In the genomic region with DNA sequence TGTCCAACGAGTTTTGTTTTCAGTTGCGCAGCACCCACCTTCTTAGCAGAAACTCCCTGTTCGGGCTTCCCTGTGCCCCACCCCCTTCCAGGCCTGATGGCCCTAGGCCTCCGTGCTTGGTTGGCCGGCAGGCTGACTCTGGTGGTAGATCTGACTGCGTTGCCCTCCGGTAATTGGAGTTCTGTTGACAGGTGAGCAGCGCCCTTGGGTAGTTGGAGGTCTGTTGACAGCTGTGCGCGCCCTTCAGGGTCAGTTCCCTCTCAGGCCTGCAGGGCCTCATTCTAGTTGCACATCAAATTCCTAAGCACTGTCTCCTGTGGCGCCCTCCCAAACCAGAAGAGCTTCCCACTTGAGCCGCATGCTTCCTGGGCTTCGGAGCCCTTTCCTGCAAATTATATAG, we compare ENCODE assay signal across 20 cellular contexts. TPM values are rescaled to one million over a fixed set of nuclear protein-coding genes. Genes with fewer than 3 reads are reported as not detected.
DNase-seq lines count a peak whose midpoint lies in the region; ATAC-seq, FAIRE-seq and TF ChIP-seq lines count a peak whose summit lies in the region.
"Had no signal": no experiment of that assay in that cellular context is flagged by ENCODE, and none has a peak within 500 bp of the region (broad histone marks: within the 10 kb centered on the region; RNA-seq: fewer than 3 reads in every experiment).

No MANE protein-coding gene starts in this region.

- TF ChIP-seq POLR2A in A549 (IDR thresholded peaks at IDR 0.05; ENCODE audit: low read length), result no peak

- H3K27me3 ChIP-seq in Caco-2 (replicated peaks; ENCODE audit: control insufficient read depth, insufficient read depth, low read length), result no peaks in the 10 kb centered on the region

- no peak for TF ChIP-seq RAD21 in A549 (conservative IDR thresholded peaks at IDR 0.05 in 1 of 2, IDR thresholded peaks at IDR 0.05 in 1 of 2)

- BruUV-seq in Caco-2 (replicated peaks; lab: Mats Ljungman, UMichigan), result TSS peak; percentile 80

- no peak for TF ChIP-seq EP300 in A549 (IDR thresholded peaks at IDR 0.05)

- TF ChIP-seq CTCF in A549 (IDR thresholded peaks at IDR 0.05) (no peak), Caco-2 (IDR thresholded peaks at IDR 0.05; ENCODE audit: insufficient read depth in 1 of 2, low read depth in 1 of 2, low read length in 1 of 2, severe bottlenecking in 1 of 2, unreplicated experiment in 1 of 2) (no peak), WTC11 (IDR thresholded peaks at IDR 0.05) (no peak)

- CTCF ChIA-PET in A549 (lab: Yijun Ruan, JAX) (interaction anchor here (0.8 to 1.4 kb wide), 5 partner anchors 19 to 30 kb away, joined by 3 to 4 read pairs (median 4); no protein-coding TSS in a partner anchor), Caco-2 (lab: Charles Lee) (interaction anchor here (0.5 to 1.5 kb wide), 2 partner anchors 29 to 77 kb away, joined by 3 to 4 read pairs; partner anchors contain the start of gene PRODH), WTC11 (lab: Charles Lee) (interaction anchor here (0.7 to 5.0 kb wide), 13 partner anchors 13 to 749 kb away, joined by 3 to 75 read pairs (median 3); partner anchors contain the start of gene PRODH)

- no peak for FAIRE-seq in A549 (lab: Jason Lieb, UNC)
- FAIRE-seq: RCC 7860 had no signal

- H3K36me3 Mint-ChIP-seq in Caco-2 (ENCODE audit: insufficient read depth, unreplicated experiment), result no peaks in the 10 kb centered on the region
- H3K36me3 Mint-ChIP-seq in WTC11, result no peaks in the 10 kb centered on the region
- no peaks in the 10 kb centered on the region for H3K36me3 Mint-ChIP-seq in memory B cell
- H3K36me3 Mint-ChIP-seq: CD8-positive, alpha-beta T cell had no signal

- WGBS in A549 (ENCODE audit: missing lambda C conversion rate), result no CpG with 5 or more reads among the region's 13 CpGs

- intact Hi-C loops in Caco-2 (cut with micrococcal nuclease; ENCODE audit: unreplicated experiment), result no loop called here

- H3K4me3 ChIP-seq in A549 (no peak overlapping the region), Caco-2 (ENCODE audit: low read depth, low read length) (no peak overlapping the region)
- H3K4me3 ChIP-seq: GM23248 had no signal

- POLR2A ChIA-PET in A549 (lab: Yijun Ruan, JAX) (no interaction called here), Caco-2 (lab: Charles Lee) (interaction anchor here (1.7 kb wide), 1 partner anchor 31 kb away, joined by 5 read pairs; no protein-coding TSS in a partner anchor), WTC11 (lab: Charles Lee) (interaction anchor here (0.6 kb wide), 1 partner anchor 256 kb away, joined by 3 read pairs; no protein-coding TSS in a partner anchor)

- H3K4me1 ChIP-seq in A549, result no peaks in the 10 kb centered on the region
- H3K4me1 ChIP-seq in Caco-2, result no peaks in the 10 kb centered on the region

- H3K4me3 Mint-ChIP-seq in Caco-2 (ENCODE audit: unreplicated experiment) (no peak overlapping the region), WTC11 (no peak overlapping the region), memory B cell (no peak overlapping the region)
- H3K4me3 Mint-ChIP-seq: CD8-positive, alpha-beta T cell; HFFc6 had no signal

- no peaks in the 10 kb centered on the region for H3K9me3 ChIP-seq in A549
- no peaks in the 10 kb centered on the region for H3K9me3 ChIP-seq in Caco-2

- H3K27ac Mint-ChIP-seq in Caco-2 (ENCODE audit: unreplicated experiment) (no peak overlapping the region), WTC11 (no peak overlapping the region), memory B cell (no peak overlapping the region)
- H3K27ac Mint-ChIP-seq: CD8-positive, alpha-beta T cell; HFFc6 had no signal

- H3K27me3 Mint-ChIP-seq in Caco-2 (ENCODE audit: insufficient read depth, unreplicated experiment) (no peaks in the 10 kb centered on the region), WTC11 (ENCODE audit: low read depth) (no peaks in the 10 kb centered on the region), memory B cell (no peaks in the 10 kb centered on the region)

- no peak overlapping the region for H3K27ac ChIP-seq in A549
- H3K27ac ChIP-seq: GM23248, KMS-11 had no signal

- H3K4me2 ChIP-seq in A549, result no peak overlapping the region
- H3K4me2 ChIP-seq: KMS-11 had no signal

- H3K9me3 Mint-ChIP-seq in Caco-2 (ENCODE audit: unreplicated experiment) (no peaks in the 10 kb centered on the region), WTC11 (no peaks in the 10 kb centered on the region), memory B cell (no peaks in the 10 kb centered on the region)
- H3K9me3 Mint-ChIP-seq: CD8-positive, alpha-beta T cell; HFFc6 had no signal

- H3K4me1 Mint-ChIP-seq in Caco-2 (ENCODE audit: low read depth, unreplicated experiment) (no peaks in the 10 kb centered on the region), WTC11 (peaks cover 4% of the 10 kb centered on the region), memory B cell (no peaks in the 10 kb centered on the region)

- ATAC-seq in A549 (peak; percentile 67 to 78; a peak in 5 of 6 replicates), WTC11 (peak; percentile 74), memory B cell (ENCODE audit: low read depth) (peak; percentile 14), HG03045 (IDR thresholded peaks at IDR 0.05; ENCODE audit: unreplicated experiment) (no peak), GM19452 (IDR thresholded peaks at IDR 0.05; ENCODE audit: unreplicated experiment) (no peak)

- H3K36me3 ChIP-seq in Caco-2 (ENCODE audit: control insufficient read depth, insufficient read depth, low read length), result no peaks in the 10 kb centered on the region

- DNase-seq in A549 (ENCODE audit: low read depth in 1 of 2, low spot score in 1 of 2) (no peak), Caco-2 (no peak), WTC11 (ENCODE audit: low spot score) (peak; percentile 26), memory B cell (ENCODE audit: low spot score in 2 of 2) (no peak), NCI-H1436 (lab: John Stamatoyannopoulos, UW) (no peak)
- DNase-seq in effector CD4-positive, alpha-beta T cell, result no peak
- DNase-seq: CD8-positive, alpha-beta T cell; GF-D8; GM23248; HFFc6; NCI-H1092 treated with DMSO at 0.1 percent for 48 hours; NCI-H1694 treated with DMSO at 0.1 percent for 48 hours; NCI-H774; SIG-M5 had no signal

TF ChIP-seq in A549, 52 proteins besides CTCF, POLR2A, EP300 and RAD21:
- TF ChIP-seq JUNB (IDR thresholded peaks at IDR 0.05), result no peak
- no peak for TF ChIP-seq CHD2 (IDR thresholded peaks at IDR 0.05; ENCODE audit: low read length, partially characterized antibody)
- TF ChIP-seq CEBPB (IDR thresholded peaks at IDR 0.05), result no peak
- TF ChIP-seq CBX8 (IDR thresholded peaks at IDR 0.05), result no peak
- no peak for TF ChIP-seq HEYL (CRISPR knock-in tag; IDR thresholded peaks at IDR 0.05)
- TF ChIP-seq JUN (IDR thresholded peaks at IDR 0.05), result no peak
- no peak for TF ChIP-seq ZSCAN20 (CRISPR knock-in tag; IDR thresholded peaks at IDR 0.05)
- TF ChIP-seq, protein P1, sequence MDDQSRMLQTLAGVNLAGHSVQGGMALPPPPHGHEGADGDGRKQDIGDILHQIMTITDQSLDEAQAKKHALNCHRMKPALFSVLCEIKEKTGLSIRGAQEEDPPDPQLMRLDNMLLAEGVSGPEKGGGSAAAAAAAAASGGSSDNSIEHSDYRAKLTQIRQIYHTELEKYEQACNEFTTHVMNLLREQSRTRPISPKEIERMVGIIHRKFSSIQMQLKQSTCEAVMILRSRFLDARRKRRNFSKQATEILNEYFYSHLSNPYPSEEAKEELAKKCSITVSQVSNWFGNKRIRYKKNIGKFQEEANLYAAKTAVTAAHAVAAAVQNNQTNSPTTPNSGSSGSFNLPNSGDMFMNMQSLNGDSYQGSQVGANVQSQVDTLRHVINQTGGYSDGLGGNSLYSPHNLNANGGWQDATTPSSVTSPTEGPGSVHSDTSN (IDR thresholded peaks at IDR 0.05), result no peak
TF ChIP-seq in A549: peak in this region for 0.

TF ChIP-seq in WTC11, 78 proteins besides CTCF, POLR2A, EP300 and RAD21:
- TF ChIP-seq MXD4 (CRISPR knock-in tag; IDR thresholded peaks at IDR 0.05; ENCODE audit: borderline replicate concordance) (no peak), FOXK1 (CRISPR knock-in tag; IDR thresholded peaks at IDR 0.05) (no peak)
TF ChIP-seq in WTC11: peak in this region for 0.

RNA-seq across cellular contexts. Expression of gene DGCR6, which starts 0.8 kb away (rescaled TPM):
- 0.67 and 1.2 TPM in 2 replicates for polyA plus RNA-seq in A549 (2011; rRNA removed)
- 1.3 and 1.8 TPM in 2 replicates for polyA plus RNA-seq in A549 (2012; cell fraction: cytosol; rRNA removed)
- polyA plus RNA-seq in A549 (2012; cell fraction: nucleus; rRNA removed), result 2.9 and 3.7 TPM in 2 replicates
- 2.5 to 2.6 TPM (median 2.5 TPM) in 3 replicates for polyA plus RNA-seq in A549 (2017; fragmentation: RNase III; extraction: RNeasy Plus Mini Kit Qiagen cat#74134 plus additional on column Dnase treatment)
- polyA minus RNA-seq in A549 (2011; rRNA and poly(A)+ RNA removed), result 0.99 and 3.1 TPM in 2 replicates
- total RNA-seq in Caco-2 (2022), result 3.8 and 5.9 TPM in 2 replicates
- 2.4 to 4.7 TPM (median 3.8 TPM) in 3 replicates for total RNA-seq in WTC11 (2021)

RNA-seq across cellular contexts. Expression of gene PRODH, which starts 29.2 kb away (rescaled TPM):
- polyA plus RNA-seq in A549 (2011; rRNA removed) (0.46 and 0.58 TPM in 2 replicates), A549 (2017; fragmentation: RNase III; extraction: RNeasy Plus Mini Kit Qiagen cat#74134 plus additional on column Dnase treatment) (1.5 to 2.4 TPM (median 2.3 TPM) in 3 replicates)
- 0.32 and 0.46 TPM in 2 replicates for polyA plus RNA-seq in A549 (2012; cell fraction: cytosol; rRNA removed)
- polyA plus RNA-seq in A549 (2012; cell fraction: nucleus; rRNA removed), result 6.8 and 7.1 TPM in 2 replicates
- polyA minus RNA-seq in A549 (2011; rRNA and poly(A)+ RNA removed), result 0.78 and 1.4 TPM in 2 replicates
- total RNA-seq in Caco-2 (2022) (39.0 and 47.9 TPM in 2 replicates), WTC11 (2021) (42.6 to 97.3 TPM (median 56.1 TPM) in 3 replicates)
- total RNA-seq: CD8-positive, alpha-beta T cell; GM23248; HFFc6 had no signal
- polyA plus RNA-seq: AG04450, BJ, GM23248 had no signal

Comparison
In these comparisons a context has a peak if more than half of its experiments do, and no peak if none do; other contexts are left out.
1. ATAC-seq: peak in A549 (2 of 2), WTC11 (single experiment) and memory B cell (single experiment); none in HG03045 (single experiment) and GM19452 (single experiment).